1 cellular context compared by ENCODE assay signal in genomic region chr2:241092677-241093076, GRCh38.
TF ChIP-seq lines count a peak whose summit lies in the region.

No MANE protein-coding gene starts in this region.

TF ChIP-seq in GM12878, 131 proteins besides CTCF, POLR2A, EP300 and RAD21:
- TF ChIP-seq SKIL (IDR thresholded peaks at IDR 0.05; ENCODE audit: low read depth, poor library complexity, severe bottlenecking) (no peak), SMC3 (IDR thresholded peaks at IDR 0.05; ENCODE audit: borderline replicate concordance, low read length) (no peak), ESRRA (IDR thresholded peaks at IDR 0.05; ENCODE audit: low read length) (no peak), HSF1 (IDR thresholded peaks at IDR 0.05; ENCODE audit: low read depth, low read length) (no peak), ZNF622 (IDR thresholded peaks at IDR 0.05) (no peak), NRF1 (conservative IDR thresholded peaks at IDR 0.05; ENCODE audit: low read depth, low read length) (no peak), CEBPZ (IDR thresholded peaks at IDR 0.05; ENCODE audit: low read depth, low read length) (no peak)
